In the genomic region with DNA sequence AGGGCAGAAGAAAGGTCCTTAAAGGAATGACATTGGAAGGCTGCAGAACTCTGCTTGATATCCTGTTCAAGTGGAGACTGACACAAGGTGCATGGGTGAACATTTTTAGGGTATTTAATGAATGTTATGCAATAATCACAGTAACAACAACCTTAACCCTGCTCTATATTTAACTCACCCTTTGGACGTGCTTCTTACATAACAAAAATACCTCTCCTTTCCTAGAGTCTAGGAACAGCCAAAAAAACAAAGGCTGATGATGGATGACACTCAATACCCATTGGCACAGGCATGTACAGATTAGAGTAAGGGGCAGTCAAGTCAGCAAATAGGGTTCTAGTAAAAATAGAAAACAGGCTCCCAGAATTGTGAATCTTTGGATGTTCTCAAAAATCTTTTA, we compare ENCODE assay signal across 28 cellular contexts. TPM values are rescaled to one million over a fixed set of nuclear protein-coding genes. Genes with fewer than 3 reads are reported as not detected.
"Had no signal": no experiment of that assay in that cellular context is flagged by ENCODE, and none has a peak within 500 bp of the region (broad histone marks: within the 10 kb centered on the region; RNA-seq: fewer than 3 reads in every experiment).

No MANE protein-coding gene starts in this region.

- H3K27me3 ChIP-seq: ascending aorta, body of pancreas, Peyer's patch had no signal

- H3K4me3 ChIP-seq: ascending aorta, body of pancreas, breast epithelium, Peyer's patch had no signal

- H3K4me2 ChIP-seq: KMS-11 had no signal

- H3K27ac ChIP-seq: body of pancreas, breast epithelium, KMS-11, Peyer's patch had no signal

- H3K36me3 ChIP-seq: ascending aorta, breast epithelium, Peyer's patch had no signal

- FAIRE-seq: TTC549 had no signal

- DNase-seq: activated CD4-positive, alpha-beta T cell treated with anti-CD3 and anti-CD28 coated beads, Interleukin-2, amount 10 ng/mL, durations not matched to agents 24 days and 14 days; activated CD4-positive, alpha-beta T cell treated with anti-CD3 and anti-CD28 coated beads, Interleukin-2, amount 50 U/mL, for 4 hours; activated CD8-positive, alpha-beta T cell treated with anti-CD3 and anti-CD28 coated beads for 36 hours; activated effector memory CD4-positive, alpha-beta T cell treated with anti-CD3 and anti-CD28 coated beads, Interleukin-2, amount 50 U/mL, for 16 hours; activated naive CD4-positive, alpha-beta T cell; activated naive CD4-positive, alpha-beta T cell treated with anti-CD3 and anti-CD28 coated beads, Interleukin-2, amount 50 U/mL, for 16 hours; activated naive CD8-positive, alpha-beta T cell treated with anti-CD3 and anti-CD28 coated beads, Interleukin-2, amount 10 ng/mL, durations not matched to agents 7 days and 5 days; activated T-cell treated with anti-CD3 and anti-CD28 coated beads, Interleukin-2, amount 50 U/mL, for 1 hour; activated T-cell treated with anti-CD3 and anti-CD28 coated beads, Interleukin-2, amount 50 U/mL, for 72 hours; amygdala; body of pancreas; caudate nucleus; NCI-H1105 treated with DMSO at 0.1 percent for 48 hours; NCI-H1436; NCI-H1694; NCI-H2029; NCI-H345; NCI-H524 treated with DMSO at 0.1 percent for 48 hours; Peyer's patch; RPMI8226 had no signal

- H3K9me3 ChIP-seq: ascending aorta, body of pancreas, breast epithelium, Peyer's patch had no signal

- ATAC-seq: activated CD8-positive, alpha-beta T cell treated with anti-CD3 and anti-CD28 coated beads for 36 hours; activated T-cell treated with anti-CD3 and anti-CD28 coated beads, Interleukin-2, amount 50 U/mL, for 72 hours; activated T-helper 17 cell treated with anti-CD3 and anti-CD28 coated beads, Interleukin-2, amount 50 U/mL, for 72 hours; body of pancreas had no signal

- H3K9ac ChIP-seq: KMS-11 had no signal

- H3K4me1 ChIP-seq: ascending aorta, body of pancreas, breast epithelium had no signal

RNA-seq across cellular contexts. Expression of a gene that starts 30.6 kb away (rescaled TPM):
- total RNA-seq: activated CD4-positive, alpha-beta T cell treated with anti-CD3 and anti-CD28 coated beads, Interleukin-2, amount 10 ng/mL, durations not matched to agents 24 days and 14 days; activated CD8-positive, alpha-beta memory T cell treated with anti-CD3 and anti-CD28 coated beads for 36 hours; activated CD8-positive, alpha-beta T cell treated with anti-CD3 and anti-CD28 coated beads for 36 hours; activated naive CD8-positive, alpha-beta T cell treated with anti-CD3 and anti-CD28 coated beads, Interleukin-2, amount 10 ng/mL, durations not matched to agents 7 days and 5 days; activated T-cell treated with anti-CD3 and anti-CD28 coated beads, Interleukin-2, amount 50 U/mL, for 72 hours; activated T-helper 17 cell treated with anti-CD3 and anti-CD28 coated beads, Interleukin-2, amount 50 U/mL, for 72 hours; ascending aorta; body of pancreas; NCI-H460; T-helper 1 cell treated with Interleukin-12 subunit alpha and Interleukin-12 subunit beta and Interleukin-4 antibody, amounts not matched to agents 30 ng/mL and 1 ng/mL, for 36 hours had no signal
